ENCODE assay signal across 24 cellular contexts in the genomic region with DNA sequence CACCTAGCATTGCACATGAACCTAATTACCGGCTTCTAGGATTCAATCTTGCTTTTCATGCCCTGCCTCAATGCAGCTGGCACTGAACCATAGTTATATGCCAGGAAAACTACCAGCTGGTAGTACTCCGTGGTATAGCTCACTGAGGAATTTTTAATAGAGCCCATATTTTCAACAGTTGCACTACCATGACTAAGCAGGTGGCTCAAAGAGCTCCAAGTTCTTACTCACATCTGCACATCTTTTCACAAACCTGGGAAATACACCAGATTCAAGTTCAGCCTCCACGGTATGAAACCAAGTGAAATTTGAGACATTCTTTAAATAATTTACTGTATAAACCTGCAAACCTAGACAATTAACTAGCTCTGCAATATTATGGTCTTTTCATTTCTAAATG.
DNase-seq lines count a peak whose midpoint lies in the region; ATAC-seq and TF ChIP-seq lines count a peak whose summit lies in the region.
"Had no signal": no experiment of that assay in that cellular context is flagged by ENCODE, and none has a peak within 500 bp of the region (broad histone marks: within the 10 kb centered on the region; RNA-seq: fewer than 3 reads in every experiment).

No MANE protein-coding gene starts in this region.

- ATAC-seq in GM21528 (IDR thresholded peaks at IDR 0.05; ENCODE audit: low FRiP score, unreplicated experiment) (no peak), GM18511 (IDR thresholded peaks at IDR 0.05; ENCODE audit: unreplicated experiment) (no peak)
- ATAC-seq in CD4-positive, alpha-beta T cell (ENCODE audit: poor library complexity): no peak
- ATAC-seq: effector memory CD8-positive, alpha-beta T cell; Panc1; T-helper 17 cell had no signal

- no peaks in the 10 kb centered on the region for H3K9me3 ChIP-seq in CD4-positive, alpha-beta T cell (ENCODE audit: control insufficient read depth, low read length)
- H3K9me3 ChIP-seq: esophagus muscularis mucosa, SJCRH30, thoracic aorta had no signal

- peak; percentile 84 for DNase-seq in DMS 273 (lab: John Stamatoyannopoulos, UW; ENCODE audit: unreplicated experiment)
- peak; percentile 47 for DNase-seq in HCEC 1CT
- peak; percentile 26 to 74 for DNase-seq in NCI-H446 (lab: John Stamatoyannopoulos, UW)
- peak; percentile 6 for DNase-seq in fibroblast of mammary gland (ENCODE audit: low read depth)
- DNase-seq in CD4-positive, alpha-beta T cell: no peak
- DNase-seq in NK-92 (lab: John Stamatoyannopoulos, UW; ENCODE audit: unreplicated experiment): no peak
- DNase-seq: activated CD4-positive, alpha-beta T cell treated with anti-CD3 and anti-CD28 coated beads, Interleukin-2, amount 50 U/mL, for 1 hour; CD4-positive, alpha-beta memory T cell; effector memory CD8-positive, alpha-beta T cell; glutamatergic neuron; mammary epithelial cell; NCI-H187 treated with DMSO at 0.1 percent for 48 hours; retina; SJCRH30; spleen; stimulated activated CD4-positive, alpha-beta T cell treated with anti-CD3 and anti-CD28 coated beads, Interleukin-4, amount 100 ng/mL, for 1 hour; stimulated activated naive CD4-positive, alpha-beta T cell; T-helper 17 cell had no signal

- H3K27ac ChIP-seq in CD4-positive, alpha-beta T cell (ENCODE audit: low read depth, low read length): no peak overlapping the region
- H3K27ac ChIP-seq: esophagus muscularis mucosa, SJCRH30, spleen, thoracic aorta had no signal

- H3K36me3 Mint-ChIP-seq in CD4-positive, alpha-beta T cell (ENCODE audit: low read depth): no peaks in the 10 kb centered on the region
- H3K36me3 Mint-ChIP-seq: activated naive CD4-positive, alpha-beta T cell treated with anti-CD3 and anti-CD28 coated beads, Interleukin-2, amount 50 U/mL, for 24 hours; CD4-positive, alpha-beta memory T cell had no signal

- H3K4me3 Mint-ChIP-seq in CD4-positive, alpha-beta T cell: no peak overlapping the region
- H3K4me3 Mint-ChIP-seq: activated naive CD4-positive, alpha-beta T cell treated with anti-CD3 and anti-CD28 coated beads, Interleukin-2, amount 50 U/mL, for 24 hours; CD4-positive, alpha-beta memory T cell; effector memory CD8-positive, alpha-beta T cell; T-helper 17 cell had no signal

- H3K4me3 ChIP-seq in fibroblast of mammary gland (ENCODE audit: control insufficient read depth, low read depth, low read length): no peak overlapping the region
- H3K4me3 ChIP-seq: esophagus muscularis mucosa, SJCRH30, spleen, thoracic aorta had no signal

- no peaks in the 10 kb centered on the region for H3K4me1 Mint-ChIP-seq in CD4-positive, alpha-beta T cell (ENCODE audit: low read depth)
- H3K4me1 Mint-ChIP-seq: activated naive CD4-positive, alpha-beta T cell treated with anti-CD3 and anti-CD28 coated beads, Interleukin-2, amount 50 U/mL, for 24 hours; CD4-positive, alpha-beta memory T cell; T-helper 17 cell had no signal

- CTCF ChIA-PET in CD4-positive, alpha-beta T cell (lab: Charles Lee): no interaction called here

- no peaks in the 10 kb centered on the region for H3K27me3 Mint-ChIP-seq in CD4-positive, alpha-beta T cell
- H3K27me3 Mint-ChIP-seq: activated naive CD4-positive, alpha-beta T cell treated with anti-CD3 and anti-CD28 coated beads, Interleukin-2, amount 50 U/mL, for 24 hours; CD4-positive, alpha-beta memory T cell; effector memory CD8-positive, alpha-beta T cell; T-helper 17 cell had no signal

- POLR2A ChIA-PET in CD4-positive, alpha-beta T cell (lab: Charles Lee): no interaction called here

- intact Hi-C loops in CD4-positive, alpha-beta T cell (cut with DNase I, micrococcal nuclease): no loop called here

- no peaks in the 10 kb centered on the region for H3K27me3 ChIP-seq in CD4-positive, alpha-beta T cell (ENCODE audit: control insufficient read depth, insufficient read depth, low read length)
- H3K27me3 ChIP-seq: esophagus muscularis mucosa, SJCRH30, spleen had no signal

- no peak overlapping the region for H3K27ac Mint-ChIP-seq in CD4-positive, alpha-beta T cell
- H3K27ac Mint-ChIP-seq: activated naive CD4-positive, alpha-beta T cell treated with anti-CD3 and anti-CD28 coated beads, Interleukin-2, amount 50 U/mL, for 24 hours; CD4-positive, alpha-beta memory T cell; effector memory CD8-positive, alpha-beta T cell; T-helper 17 cell had no signal

- TF ChIP-seq CTCF in fibroblast of mammary gland (conservative IDR thresholded peaks at IDR 0.05; ENCODE audit: control insufficient read depth, insufficient read depth, low read depth, low read length): no peak
- no peak for TF ChIP-seq CTCF in CD4-positive, alpha-beta T cell (IDR thresholded peaks at IDR 0.05)

- peaks cover 6% of the 10 kb centered on the region for H3K9me3 Mint-ChIP-seq in CD4-positive, alpha-beta T cell

Comparison
In these comparisons a context has a peak if more than half of its experiments do, and no peak if none do; other contexts are left out.
1. DNase-seq: peak in DMS 273 (single experiment), HCEC 1CT (single experiment), NCI-H446 (2 of 2) and fibroblast of mammary gland (single experiment); none in CD4-positive, alpha-beta T cell (0 of 10) and NK-92 (single experiment).